15 cellular contexts compared by ENCODE assay signal in the genomic region with DNA sequence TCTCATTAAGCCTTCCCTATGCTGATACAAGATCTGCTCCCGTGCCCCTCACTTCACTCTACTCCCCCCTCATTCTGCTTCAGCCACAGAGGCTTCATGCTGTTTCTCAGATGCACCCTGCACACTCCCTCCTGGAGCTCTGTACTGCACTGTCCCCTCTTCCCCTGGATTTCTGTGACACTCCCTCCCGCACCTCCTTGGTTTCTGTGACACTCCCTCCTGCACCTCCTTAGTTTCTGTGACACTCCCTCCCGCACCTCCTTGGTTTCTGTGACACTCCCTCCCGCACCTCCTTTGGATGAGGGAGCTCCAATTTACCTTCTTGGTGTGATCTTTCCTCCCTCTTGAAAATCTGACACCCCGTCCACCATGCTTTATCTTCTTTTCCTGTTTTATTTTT. TPM values are rescaled to one million over a fixed set of nuclear protein-coding genes. Genes with fewer than 3 reads are reported as not detected.
DNase-seq lines count a peak whose midpoint lies in the region; ATAC-seq and TF ChIP-seq lines count a peak whose summit lies in the region.
"Had no signal": no experiment of that assay in that cellular context is flagged by ENCODE, and none has a peak within 500 bp of the region (broad histone marks: within the 10 kb centered on the region; RNA-seq: fewer than 3 reads in every experiment).

No MANE protein-coding gene starts in this region.

- H3K9me3 ChIP-seq in HEK293 (ENCODE audit: control insufficient read depth, insufficient read depth, low read depth, low read length) (no peaks in the 10 kb centered on the region), esophagus squamous epithelium (no peaks in the 10 kb centered on the region), suprapubic skin (no peaks in the 10 kb centered on the region)
- H3K9me3 ChIP-seq: A549, BE2C had no signal

- 86 to 88% methylated on average over 5 of the region's 5 CpGs for WGBS in esophagus squamous epithelium, 2 donors
- WGBS in suprapubic skin, result 78% methylated on average over 5 of the region's 5 CpGs

- H3K4me1 Mint-ChIP-seq in Calu3 (ENCODE audit: low read depth, unreplicated experiment), result peaks cover 4% of the 10 kb centered on the region

- H3K27ac Mint-ChIP-seq in Calu3 (ENCODE audit: unreplicated experiment), result peak overlapping the region; percentile 11
- H3K27ac Mint-ChIP-seq: CD8-positive, alpha-beta T cell had no signal

- H3K4me1 ChIP-seq in HEK293 (ENCODE audit: control insufficient read depth, insufficient read depth, low read length) (no peaks in the 10 kb centered on the region), esophagus squamous epithelium (peaks cover 7 to 72% (median 12%) of the 10 kb centered on the region in 3 donors), suprapubic skin (peaks cover 7% of the 10 kb centered on the region)

- H3K27me3 Mint-ChIP-seq in Calu3 (ENCODE audit: unreplicated experiment), result no peaks in the 10 kb centered on the region

- intact Hi-C loops in Calu3 (cut with micrococcal nuclease; ENCODE audit: unreplicated experiment) (no loop called here), esophagus squamous epithelium (cut with DNase I) (no loop called here)

- no peak for TF ChIP-seq CTCF in Calu3 (IDR thresholded peaks at IDR 0.05; ENCODE audit: unreplicated experiment)
- no peak for TF ChIP-seq CTCF in HEK293 (tag by site-specific recombination; IDR thresholded peaks at IDR 0.05)
- TF ChIP-seq CTCF in esophagus squamous epithelium (IDR thresholded peaks at IDR 0.05), result no peak
- TF ChIP-seq CTCF in suprapubic skin (IDR thresholded peaks at IDR 0.05), result no peak

- no peak for DNase-seq in Calu3
- no peak for DNase-seq in esophagus squamous epithelium (lab: John Stamatoyannopoulos, UW)
- no peak for DNase-seq in suprapubic skin (ENCODE audit: low spot score in 2 of 2)
- DNase-seq in NCI-H526 treated with DMSO at 0.1 percent for 48 hours (lab: John Stamatoyannopoulos, UW), result no peak
- DNase-seq: CD8-positive, alpha-beta T cell; COR-L47; DND-41; GDM1; IMR-90 had no signal

- ATAC-seq in HG03139 (IDR thresholded peaks at IDR 0.05; ENCODE audit: unreplicated experiment), result no peak
- ATAC-seq: A549; CD8-positive, alpha-beta T cell; HCT116 had no signal

- POLR2A ChIA-PET in HEK293 (lab: Yijun Ruan, JAX), result no interaction called here

- H3K36me3 Mint-ChIP-seq in Calu3 (ENCODE audit: insufficient read depth, unreplicated experiment), result peaks cover 10% of the 10 kb centered on the region

- H3K27me3 ChIP-seq in esophagus squamous epithelium (no peaks in the 10 kb centered on the region), suprapubic skin (no peaks in the 10 kb centered on the region)
- H3K27me3 ChIP-seq: BE2C had no signal

- no peaks in the 10 kb centered on the region for H3K9me3 Mint-ChIP-seq in Calu3 (ENCODE audit: low read depth, unreplicated experiment)
- H3K9me3 Mint-ChIP-seq: CD8-positive, alpha-beta T cell had no signal

- CTCF ChIA-PET in Calu3 (lab: Charles Lee) (interaction anchor here (1.0 kb wide), 1 partner anchor 13 kb away, joined by 3 read pairs; no protein-coding TSS in a partner anchor), HEK293 (lab: Yijun Ruan, JAX) (interaction anchor here (1.1 kb wide), 1 partner anchor 72 kb away, joined by 3 read pairs; no protein-coding TSS in a partner anchor)

- TF ChIP-seq POLR2A in esophagus squamous epithelium (IDR thresholded peaks at IDR 0.05) (no peak), suprapubic skin (IDR thresholded peaks at IDR 0.05) (no peak)

- TF ChIP-seq EP300 in suprapubic skin (IDR thresholded peaks at IDR 0.05), result no peak

- BruUV-seq in Calu3 (replicated peaks; lab: Mats Ljungman, UMichigan), result no TSS peak

- H3K4me3 ChIP-seq in HEK293 (ENCODE audit: low read depth, low read length) (no peak overlapping the region), esophagus squamous epithelium (no peak overlapping the region), suprapubic skin (no peak overlapping the region)
- H3K4me3 ChIP-seq: A549 had no signal

- H3K36me3 ChIP-seq in HEK293 (ENCODE audit: control insufficient read depth in 2 of 2, insufficient read depth in 1 of 2, low read length in 2 of 2) (no peaks in the 10 kb centered on the region), esophagus squamous epithelium (peaks cover 0 to 82% (median 0%) of the 10 kb centered on the region in 3 donors), suprapubic skin (no peaks in the 10 kb centered on the region)

- no peak overlapping the region for H3K27ac ChIP-seq in HEK293 (ENCODE audit: extremely low read depth, low read depth, low read length)
- peak overlapping the region; percentile 4 to 79 (median 74) for H3K27ac ChIP-seq in esophagus squamous epithelium
- H3K27ac ChIP-seq in suprapubic skin, result peak overlapping the region; percentile 47
- H3K27ac ChIP-seq: A549, C4-2B had no signal

- H3K4me3 Mint-ChIP-seq in Calu3 (ENCODE audit: low read depth, unreplicated experiment), result no peak overlapping the region
- H3K4me3 Mint-ChIP-seq: CD8-positive, alpha-beta T cell had no signal

TF ChIP-seq in HEK293, 187 proteins besides CTCF, POLR2A, EP300 and RAD21 (continues in another document):
- TF ChIP-seq, protein P1, sequence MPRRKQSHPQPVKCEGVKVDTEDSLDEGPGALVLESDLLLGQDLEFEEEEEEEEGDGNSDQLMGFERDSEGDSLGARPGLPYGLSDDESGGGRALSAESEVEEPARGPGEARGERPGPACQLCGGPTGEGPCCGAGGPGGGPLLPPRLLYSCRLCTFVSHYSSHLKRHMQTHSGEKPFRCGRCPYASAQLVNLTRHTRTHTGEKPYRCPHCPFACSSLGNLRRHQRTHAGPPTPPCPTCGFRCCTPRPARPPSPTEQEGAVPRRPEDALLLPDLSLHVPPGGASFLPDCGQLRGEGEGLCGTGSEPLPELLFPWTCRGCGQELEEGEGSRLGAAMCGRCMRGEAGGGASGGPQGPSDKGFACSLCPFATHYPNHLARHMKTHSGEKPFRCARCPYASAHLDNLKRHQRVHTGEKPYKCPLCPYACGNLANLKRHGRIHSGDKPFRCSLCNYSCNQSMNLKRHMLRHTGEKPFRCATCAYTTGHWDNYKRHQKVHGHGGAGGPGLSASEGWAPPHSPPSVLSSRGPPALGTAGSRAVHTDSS (tag by site-specific recombination; IDR thresholded peaks at IDR 0.05), result no peak
- TF ChIP-seq, protein P2, sequence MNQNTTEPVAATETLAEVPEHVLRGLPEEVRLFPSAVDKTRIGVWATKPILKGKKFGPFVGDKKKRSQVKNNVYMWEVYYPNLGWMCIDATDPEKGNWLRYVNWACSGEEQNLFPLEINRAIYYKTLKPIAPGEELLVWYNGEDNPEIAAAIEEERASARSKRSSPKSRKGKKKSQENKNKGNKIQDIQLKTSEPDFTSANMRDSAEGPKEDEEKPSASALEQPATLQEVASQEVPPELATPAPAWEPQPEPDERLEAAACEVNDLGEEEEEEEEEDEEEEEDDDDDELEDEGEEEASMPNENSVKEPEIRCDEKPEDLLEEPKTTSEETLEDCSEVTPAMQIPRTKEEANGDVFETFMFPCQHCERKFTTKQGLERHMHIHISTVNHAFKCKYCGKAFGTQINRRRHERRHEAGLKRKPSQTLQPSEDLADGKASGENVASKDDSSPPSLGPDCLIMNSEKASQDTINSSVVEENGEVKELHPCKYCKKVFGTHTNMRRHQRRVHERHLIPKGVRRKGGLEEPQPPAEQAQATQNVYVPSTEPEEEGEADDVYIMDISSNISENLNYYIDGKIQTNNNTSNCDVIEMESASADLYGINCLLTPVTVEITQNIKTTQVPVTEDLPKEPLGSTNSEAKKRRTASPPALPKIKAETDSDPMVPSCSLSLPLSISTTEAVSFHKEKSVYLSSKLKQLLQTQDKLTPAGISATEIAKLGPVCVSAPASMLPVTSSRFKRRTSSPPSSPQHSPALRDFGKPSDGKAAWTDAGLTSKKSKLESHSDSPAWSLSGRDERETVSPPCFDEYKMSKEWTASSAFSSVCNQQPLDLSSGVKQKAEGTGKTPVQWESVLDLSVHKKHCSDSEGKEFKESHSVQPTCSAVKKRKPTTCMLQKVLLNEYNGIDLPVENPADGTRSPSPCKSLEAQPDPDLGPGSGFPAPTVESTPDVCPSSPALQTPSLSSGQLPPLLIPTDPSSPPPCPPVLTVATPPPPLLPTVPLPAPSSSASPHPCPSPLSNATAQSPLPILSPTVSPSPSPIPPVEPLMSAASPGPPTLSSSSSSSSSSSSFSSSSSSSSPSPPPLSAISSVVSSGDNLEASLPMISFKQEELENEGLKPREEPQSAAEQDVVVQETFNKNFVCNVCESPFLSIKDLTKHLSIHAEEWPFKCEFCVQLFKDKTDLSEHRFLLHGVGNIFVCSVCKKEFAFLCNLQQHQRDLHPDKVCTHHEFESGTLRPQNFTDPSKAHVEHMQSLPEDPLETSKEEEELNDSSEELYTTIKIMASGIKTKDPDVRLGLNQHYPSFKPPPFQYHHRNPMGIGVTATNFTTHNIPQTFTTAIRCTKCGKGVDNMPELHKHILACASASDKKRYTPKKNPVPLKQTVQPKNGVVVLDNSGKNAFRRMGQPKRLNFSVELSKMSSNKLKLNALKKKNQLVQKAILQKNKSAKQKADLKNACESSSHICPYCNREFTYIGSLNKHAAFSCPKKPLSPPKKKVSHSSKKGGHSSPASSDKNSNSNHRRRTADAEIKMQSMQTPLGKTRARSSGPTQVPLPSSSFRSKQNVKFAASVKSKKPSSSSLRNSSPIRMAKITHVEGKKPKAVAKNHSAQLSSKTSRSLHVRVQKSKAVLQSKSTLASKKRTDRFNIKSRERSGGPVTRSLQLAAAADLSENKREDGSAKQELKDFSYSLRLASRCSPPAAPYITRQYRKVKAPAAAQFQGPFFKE (tag by site-specific recombination; IDR thresholded peaks at IDR 0.05; ENCODE audit: borderline replicate concordance), result no peak
- TF ChIP-seq, protein P3, sequence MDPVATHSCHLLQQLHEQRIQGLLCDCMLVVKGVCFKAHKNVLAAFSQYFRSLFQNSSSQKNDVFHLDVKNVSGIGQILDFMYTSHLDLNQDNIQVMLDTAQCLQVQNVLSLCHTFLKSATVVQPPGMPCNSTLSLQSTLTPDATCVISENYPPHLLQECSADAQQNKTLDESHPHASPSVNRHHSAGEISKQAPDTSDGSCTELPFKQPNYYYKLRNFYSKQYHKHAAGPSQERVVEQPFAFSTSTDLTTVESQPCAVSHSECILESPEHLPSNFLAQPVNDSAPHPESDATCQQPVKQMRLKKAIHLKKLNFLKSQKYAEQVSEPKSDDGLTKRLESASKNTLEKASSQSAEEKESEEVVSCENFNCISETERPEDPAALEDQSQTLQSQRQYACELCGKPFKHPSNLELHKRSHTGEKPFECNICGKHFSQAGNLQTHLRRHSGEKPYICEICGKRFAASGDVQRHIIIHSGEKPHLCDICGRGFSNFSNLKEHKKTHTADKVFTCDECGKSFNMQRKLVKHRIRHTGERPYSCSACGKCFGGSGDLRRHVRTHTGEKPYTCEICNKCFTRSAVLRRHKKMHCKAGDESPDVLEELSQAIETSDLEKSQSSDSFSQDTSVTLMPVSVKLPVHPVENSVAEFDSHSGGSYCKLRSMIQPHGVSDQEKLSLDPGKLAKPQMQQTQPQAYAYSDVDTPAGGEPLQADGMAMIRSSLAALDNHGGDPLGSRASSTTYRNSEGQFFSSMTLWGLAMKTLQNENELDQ (tag by site-specific recombination; IDR thresholded peaks at IDR 0.05; ENCODE audit: low read depth), result no peak
- TF ChIP-seq ZNF560 (tag by site-specific recombination; IDR thresholded peaks at IDR 0.05; ENCODE audit: borderline replicate concordance), result no peak

RNA-seq across cellular contexts. Expression of a gene that starts 28.2 kb away (rescaled TPM):
- total RNA-seq in Calu3 (2022) (49.0 and 56.7 TPM in 2 replicates), esophagus squamous epithelium (10 to 100 TPM; 44.4 to 60.6 (median 52.2) TPM), suprapubic skin (10 to 100 TPM; 40.7 to 70.7 (median 43.1) TPM)
